1 cellular context compared by ENCODE assay signal in genomic region chr7:86091369-86091768, GRCh38.
TF ChIP-seq lines count a peak whose summit lies in the region.

No MANE protein-coding gene starts in this region.

TF ChIP-seq in HepG2, 621 proteins besides CTCF, POLR2A, EP300 and RAD21 (continued from another document):
- TF ChIP-seq USF2 (IDR thresholded peaks at IDR 0.05; ENCODE audit: low read depth, low read length) (peak; percentile 40; the same call in 1 of the 2 replicates), USF2 (CRISPR knock-in tag; IDR thresholded peaks at IDR 0.05; ENCODE audit: borderline replicate concordance) (no peak), U2AF2 (IDR thresholded peaks at IDR 0.05; ENCODE audit: low read depth, low read length) (no peak), POLR2AphosphoS5 (IDR thresholded peaks at IDR 0.05; ENCODE audit: low read depth, low read length) (no peak)
TF ChIP-seq in HepG2: peak in this region for 2.
